8 cellular contexts compared by ENCODE assay signal in genomic region chrX:9339603-9340569, GRCh38.
DNase-seq lines count a peak whose midpoint lies in the region; ATAC-seq and TF ChIP-seq lines count a peak whose summit lies in the region.

No MANE protein-coding gene starts in this region.

- H3K27me3 ChIP-seq in colonic mucosa (no peaks in the 10 kb centered on the region), psoas muscle (ENCODE audit: insufficient read depth in 3 of 3, low read length in 2 of 3) (peaks cover 0 to 9% (median 0%) of the 10 kb centered on the region in 3 donors)

- H3K9me3 ChIP-seq in colonic mucosa (no peaks in the 10 kb centered on the region), psoas muscle (no peaks in the 10 kb centered on the region)

- no peak overlapping the region for H3K4me3 ChIP-seq in colonic mucosa
- H3K4me3 ChIP-seq in psoas muscle, result no peak overlapping the region

- H3K36me3 ChIP-seq in colonic mucosa (no peaks in the 10 kb centered on the region), psoas muscle (ENCODE audit: insufficient read depth in 1 of 2, low read depth in 1 of 2) (no peaks in the 10 kb centered on the region)

- 21 to 26% (median 22%) methylated on average over 11 to 13 of the region's 13 CpGs for WGBS in psoas muscle, 3 donors

- ATAC-seq in psoas muscle (peak; percentile 30 to 45 (median 33)), GM19395 (IDR thresholded peaks at IDR 0.05; ENCODE audit: unreplicated experiment) (no peak), GM19324 (IDR thresholded peaks at IDR 0.05; ENCODE audit: low FRiP score, unreplicated experiment) (no peak)

- intact Hi-C loops in colonic mucosa (cut with DNase I), result no loop called here
- intact Hi-C loops in psoas muscle (cut with DNase I), result loop anchor here in 1 of 2 donors (10.0 kb wide), 1 partner anchor 365 kb away; no protein-coding TSS in a partner anchor

- TF ChIP-seq CTCF in colonic mucosa (IDR thresholded peaks at IDR 0.05) (no peak), psoas muscle (IDR thresholded peaks at IDR 0.05) (no peak)

- H3K4me1 ChIP-seq in colonic mucosa (peaks cover 4% of the 10 kb centered on the region), psoas muscle (peaks cover 23% of the 10 kb centered on the region)

- H3K27ac ChIP-seq in colonic mucosa, result peak overlapping the region; percentile 78
- peak overlapping the region; percentile 62 for H3K27ac ChIP-seq in psoas muscle

- DNase-seq in EH (ENCODE audit: low read depth) (peak; percentile 9), NCI-H2227 (lab: John Stamatoyannopoulos, UW; ENCODE audit: unreplicated experiment) (peak; percentile 35), colonic mucosa (no peak), psoas muscle (peak; percentile 34 to 64), DMS53 treated with DMSO at 0.1 percent for 48 hours (lab: John Stamatoyannopoulos, UW; ENCODE audit: unreplicated experiment) (no peak), Ammon's horn (ENCODE audit: low spot score) (no peak)

- no peak overlapping the region for H3K9ac ChIP-seq in colonic mucosa (ENCODE audit: low read depth in 2 of 2, low read length in 2 of 2)

Comparison
In these comparisons a context has a peak if more than half of its experiments do, and no peak if none do; other contexts are left out.
1. DNase-seq: peak in EH (single experiment), NCI-H2227 (single experiment) and psoas muscle (2 of 2); none in colonic mucosa (single experiment), DMS53 treated with DMSO at 0.1 percent for 48 hours (single experiment) and Ammon's horn (single experiment).
2. ATAC-seq: peak in psoas muscle (4 of 4); none in GM19395 (single experiment) and GM19324 (single experiment).